10 cellular contexts compared by ENCODE assay signal in the genomic region with DNA sequence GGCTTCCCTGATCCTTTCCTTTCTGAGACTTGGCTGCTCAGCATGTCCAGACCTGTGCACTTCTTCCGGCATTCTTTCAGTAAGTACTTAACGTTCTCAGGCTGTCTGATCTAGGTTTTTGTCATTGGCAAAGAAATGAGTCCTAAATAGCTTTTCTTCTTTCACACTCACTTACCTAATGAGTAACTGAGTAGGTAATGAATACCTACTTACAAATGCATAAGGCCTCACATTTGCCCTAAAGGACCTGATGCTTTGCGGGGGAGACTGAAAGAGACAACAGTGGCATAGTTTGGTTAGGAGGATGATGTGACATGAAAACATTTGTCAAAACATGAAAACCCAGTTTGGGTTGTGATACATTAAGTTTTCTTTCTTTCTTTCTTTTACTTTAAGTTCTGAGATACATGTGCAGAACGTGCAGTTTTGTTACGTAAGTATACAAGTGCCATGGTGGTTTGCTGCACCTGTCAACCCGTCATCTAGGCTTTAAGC.
DNase-seq lines count a peak whose midpoint lies in the region; ATAC-seq lines count a peak whose summit lies in the region.
"Had no signal": no experiment of that assay in that cellular context is flagged by ENCODE, and none has a peak within 500 bp of the region (broad histone marks: within the 10 kb centered on the region; RNA-seq: fewer than 3 reads in every experiment).

No MANE protein-coding gene starts in this region.

- intact Hi-C loops in left colon (cut with DNase I, micrococcal nuclease): no loop called here

- peak overlapping the region; percentile 98 for H3K27ac ChIP-seq in epithelial cell of prostate
- H3K27ac ChIP-seq: 22Rv1 had no signal

- DNase-seq in NCI-H1105 treated with DMSO at 0.1 percent for 48 hours (lab: John Stamatoyannopoulos, UW) (peak; percentile 2), NCI-H1105 (lab: John Stamatoyannopoulos, UW) (no peak), epithelial cell of prostate (ENCODE audit: low read depth, low spot score) (peak; percentile 95), left colon (no peak), NCI-H345 treated with DMSO at 0.1 percent for 48 hours (lab: John Stamatoyannopoulos, UW; ENCODE audit: unreplicated experiment) (no peak), NCI-H69 (lab: John Stamatoyannopoulos, UW) (no peak)
- DNase-seq: NCI-H1436 had no signal

- ATAC-seq in GM19467 (IDR thresholded peaks at IDR 0.05; ENCODE audit: unreplicated experiment) (peak; percentile 96), HG03097 (IDR thresholded peaks at IDR 0.05; ENCODE audit: low FRiP score, unreplicated experiment) (peak; percentile 98), left colon (no peak)

Comparison
In these comparisons a context has a peak if more than half of its experiments do, and no peak if none do; other contexts are left out.
1. DNase-seq: peak in NCI-H1105 treated with DMSO at 0.1 percent for 48 hours (single experiment) and epithelial cell of prostate (single experiment); none in NCI-H1105 (single experiment), left colon (0 of 2), NCI-H345 treated with DMSO at 0.1 percent for 48 hours (single experiment) and NCI-H69 (single experiment).